In genomic region chr10:14056545-14057332, GRCh38 we compare ENCODE assay signal across 1 cellular context.
TF ChIP-seq lines count a peak whose summit lies in the region.

No MANE protein-coding gene starts in this region.

TF ChIP-seq in GM23338, 12 proteins besides CTCF, POLR2A, EP300 and RAD21 (continued from another document):
- TF ChIP-seq ZNF462 (CRISPR knock-in tag; IDR thresholded peaks at IDR 0.05) = no peak
- TF ChIP-seq NANOG (IDR thresholded peaks at IDR 0.05; ENCODE audit: borderline replicate concordance) = no peak
